ENCODE assay signal across 8 cellular contexts in genomic region chr9:92293452-92294296, GRCh38.
DNase-seq lines count a peak whose midpoint lies in the region; ATAC-seq and FAIRE-seq lines count a peak whose summit lies in the region.

Gene IARS1 (minus strand): TSS chr9:92293697. CDS start chr9:92289419, 4,278 bp downstream.

- ATAC-seq in GM19043 (IDR thresholded peaks at IDR 0.05; ENCODE audit: low read depth, unreplicated experiment) (peak; percentile 92), HG03378 (IDR thresholded peaks at IDR 0.05; ENCODE audit: unreplicated experiment) (peak; percentile 89)
- peak; percentile 97 for ATAC-seq in activated CD4-positive, CD25-positive, alpha-beta regulatory T cell treated with anti-CD3 and anti-CD28 coated beads, Interleukin-2, amount 50 U/mL, for 24 hours

- DNase-seq in Ammon's horn (ENCODE audit: low spot score) (peak; percentile 98), NCI-H446 treated with DMSO at 0.1 percent for 48 hours (lab: John Stamatoyannopoulos, UW) (peak; percentile 83), cerebellar cortex (ENCODE audit: low spot score) (peak; percentile 98)
- DNase-seq in stimulated activated CD4-positive, alpha-beta T cell treated with anti-CD3 and anti-CD28 coated beads, Interleukin-12 subunit alpha, Interleukin-12 subunit beta, amount 100 ng/mL, for 4 hours, result peak; percentile 100

- FAIRE-seq in islet of Langerhans (lab: Jason Lieb, UNC), result peak; percentile 79

Comparison
In these comparisons a context has a peak if more than half of its experiments do, and no peak if none do; other contexts are left out.
1. Peak in every context shown above with its lines: DNase-seq and ATAC-seq.